ENCODE assay signal across 33 cellular contexts in the genomic region with DNA sequence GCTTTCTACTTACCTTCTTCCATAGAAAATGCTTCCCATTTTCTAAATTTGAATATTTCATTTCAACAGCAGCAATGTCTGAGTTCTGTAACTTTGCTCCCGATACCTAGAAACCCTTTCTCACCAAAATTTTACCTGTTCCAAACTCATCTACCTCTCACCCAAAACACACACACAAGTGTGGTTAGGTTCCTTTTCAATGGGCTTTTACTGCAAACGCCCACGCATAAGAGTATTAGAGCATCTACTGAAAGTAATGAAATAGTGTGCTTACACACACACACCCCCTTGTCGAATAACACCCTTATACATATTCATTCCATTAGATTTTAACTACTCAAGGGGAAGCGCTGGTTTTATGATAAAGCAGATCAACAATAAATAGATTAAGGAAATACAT.
"Had no signal": no experiment of that assay in that cellular context is flagged by ENCODE, and none has a peak within 500 bp of the region (broad histone marks: within the 10 kb centered on the region; RNA-seq: fewer than 3 reads in every experiment).

No MANE protein-coding gene starts in this region.

- ATAC-seq: activated naive CD4-positive, alpha-beta T cell treated with anti-CD3 and anti-CD28 coated beads, Interleukin-2, amount 50 U/mL, for 72 hours; activated naive CD8-positive, alpha-beta T cell treated with anti-CD3 and anti-CD28 coated beads, Interleukin-2, amount 50 U/mL, for 24 hours; activated T-cell treated with anti-CD3 and anti-CD28 coated beads, Interleukin-2, amount 50 U/mL, for 4 hours; activated T-cell treated with anti-CD3 and anti-CD28 coated beads, Interleukin-2, amount 50 U/mL, for 72 hours; activated T-helper 17 cell treated with anti-CD3 and anti-CD28 coated beads, Interleukin-2, amount 50 U/mL, for 72 hours; body of pancreas had no signal

- DNase-seq: activated effector memory CD4-positive, alpha-beta T cell treated with anti-CD3 and anti-CD28 coated beads, Interleukin-2, amount 50 U/mL, for 16 hours; activated effector memory CD4-positive, alpha-beta T cell treated with Interleukin-2 at 50 U/mL for 16 hours; activated gamma-delta T cell; activated gamma-delta T cell treated with Interleukin-2 at 50 U/mL for 16 hours; activated naive CD4-positive, alpha-beta T cell; activated naive CD4-positive, alpha-beta T cell treated with anti-CD3 and anti-CD28 coated beads for 36 hours; activated naive CD4-positive, alpha-beta T cell treated with anti-CD3 and anti-CD28 coated beads, Interleukin-2, amount 10 ng/mL, durations not matched to agents 7 days and 5 days; activated naive CD4-positive, alpha-beta T cell treated with anti-CD3 and anti-CD28 coated beads, Interleukin-2, amount 50 U/mL, for 16 hours; activated naive CD4-positive, alpha-beta T cell treated with Interleukin-2 at 50 U/mL for 16 hours; activated naive CD8-positive, alpha-beta T cell treated with anti-CD3 and anti-CD28 coated beads for 36 hours; activated naive CD8-positive, alpha-beta T cell treated with anti-CD3 and anti-CD28 coated beads, Interleukin-2, amount 10 ng/mL, durations not matched to agents 7 days and 5 days; activated naive CD8-positive, alpha-beta T cell treated with anti-CD3 and anti-CD28 coated beads, Interleukin-2, amount 50 U/mL, for 24 hours; activated T-cell treated with anti-CD3 and anti-CD28 coated beads, Interleukin-2, amount 50 U/mL, for 24 hours; activated T-cell treated with anti-CD3 and anti-CD28 coated beads, Interleukin-2, amount 50 U/mL, for 4 hours; activated T-cell treated with anti-CD3 and anti-CD28 coated beads, Interleukin-2, amount 50 U/mL, for 48 hours; activated T-cell treated with anti-CD3 and anti-CD28 coated beads, Interleukin-2, amount 50 U/mL, for 72 hours; adrenal gland; amniotic stem cell; amygdala; anterior cingulate cortex; aorta; body of pancreas; brain microvascular endothelial cell; caudate nucleus; central memory CD4-positive, alpha-beta T cell; cerebellar nuclear complex had no signal

- H3K4me3 ChIP-seq: adrenal gland, ascending aorta, body of pancreas, breast epithelium, cardiac muscle cell had no signal

- H3K4me1 ChIP-seq: adrenal gland, ascending aorta, breast epithelium had no signal

- H3K9me3 ChIP-seq: adrenal gland, ascending aorta, body of pancreas, breast epithelium had no signal

- H3K36me3 ChIP-seq: adrenal gland, ascending aorta, brain microvascular endothelial cell, breast epithelium, cardiac muscle cell had no signal

- H3K27me3 ChIP-seq: adrenal gland, ascending aorta, body of pancreas, brain microvascular endothelial cell, breast epithelium, cardiac muscle cell had no signal

- H3K27ac ChIP-seq: adrenal gland, ascending aorta, body of pancreas, brain microvascular endothelial cell, breast epithelium, cardiac muscle cell had no signal

- FAIRE-seq: astrocyte, bronchial epithelial cell had no signal
